ENCODE assay signal across 8 cellular contexts in genomic region chr3:177345973-177346503, GRCh38.
DNase-seq lines count a peak whose midpoint lies in the region; ATAC-seq and TF ChIP-seq lines count a peak whose summit lies in the region.

No MANE protein-coding gene starts in this region.

- H3K27me3 Mint-ChIP-seq in type B pancreatic cell = no peaks in the 10 kb centered on the region
- no peaks in the 10 kb centered on the region for H3K27me3 Mint-ChIP-seq in naive thymus-derived CD4-positive, alpha-beta T cell

- H4K20me1 ChIP-seq in PC-9 (ENCODE audit: insufficient read depth) = no peaks in the 10 kb centered on the region
- H4K20me1 ChIP-seq in hepatocyte (ENCODE audit: insufficient read depth, poor library complexity, severe bottlenecking) = no peaks in the 10 kb centered on the region

- BruUV-seq in PC-9 (replicated peaks; lab: Mats Ljungman, UMichigan) = TSS peak; percentile 52

- H3K27me3 ChIP-seq in heart left ventricle (no peaks in the 10 kb centered on the region), PC-9 (ENCODE audit: insufficient read depth, low read depth) (no peaks in the 10 kb centered on the region), hepatocyte (no peaks in the 10 kb centered on the region), WERI-Rb-1 (ENCODE audit: insufficient read depth, low read depth, severe bottlenecking) (no peaks in the 10 kb centered on the region)
- no peaks in the 10 kb centered on the region for H3K27me3 ChIP-seq in naive thymus-derived CD4-positive, alpha-beta T cell (ENCODE audit: control insufficient read depth in 2 of 2, insufficient read depth in 2 of 2, low read length in 2 of 2)

- H3K4me1 ChIP-seq in heart left ventricle (peaks cover 16 to 68% (median 45%) of the 10 kb centered on the region in 12 donors), PC-9 (replicated peaks; ENCODE audit: insufficient read depth) (peaks cover 28% of the 10 kb centered on the region), hepatocyte (ENCODE audit: insufficient read depth) (peaks cover 35% of the 10 kb centered on the region)
- H3K4me1 ChIP-seq in naive thymus-derived CD4-positive, alpha-beta T cell (ENCODE audit: control insufficient read depth in 2 of 2, insufficient read depth in 2 of 2, low read length in 2 of 2) = peaks cover 6 to 11% of the 10 kb centered on the region in 2 donors

- H3K27ac ChIP-seq in heart left ventricle = peak overlapping the region; percentile 62 to 98 (median 92)
- peak overlapping the region; percentile 87 for H3K27ac ChIP-seq in PC-9
- peak overlapping the region; percentile 95 for H3K27ac ChIP-seq in hepatocyte
- H3K27ac ChIP-seq in WERI-Rb-1 = no peak overlapping the region
- H3K27ac ChIP-seq in naive thymus-derived CD4-positive, alpha-beta T cell (ENCODE audit: low read depth, low read length) = no peak overlapping the region

- POLR2A ChIA-PET in PC-9 (lab: Charles Lee; ENCODE audit: unreplicated experiment) = interaction anchor here (0.9 kb wide), 1 partner anchor 52 kb away, joined by 5 read pairs; no protein-coding TSS in a partner anchor
- POLR2A ChIA-PET in naive thymus-derived CD4-positive, alpha-beta T cell (lab: Charles Lee) = interaction anchor here (0.6 kb wide), 1 partner anchor 13 kb away, joined by 3 read pairs; no protein-coding TSS in a partner anchor

- H3K27ac Mint-ChIP-seq in type B pancreatic cell = peak overlapping the region; percentile 85
- peak overlapping the region in 4 of 9 donors; percentile 9 to 89 (median 45) for H3K27ac Mint-ChIP-seq in naive thymus-derived CD4-positive, alpha-beta T cell

- TF ChIP-seq POLR2A in heart left ventricle (IDR thresholded peaks at IDR 0.05) = no peak

- no peaks in the 10 kb centered on the region for H3K36me3 Mint-ChIP-seq in type B pancreatic cell
- peaks cover 0 to 1% (median 0%) of the 10 kb centered on the region in 5 donors for H3K36me3 Mint-ChIP-seq in naive thymus-derived CD4-positive, alpha-beta T cell

- H3K9me3 Mint-ChIP-seq in type B pancreatic cell = peaks cover 12% of the 10 kb centered on the region
- peaks cover 0 to 3% (median 0%) of the 10 kb centered on the region in 11 donors for H3K9me3 Mint-ChIP-seq in naive thymus-derived CD4-positive, alpha-beta T cell

- H3K79me2 ChIP-seq in PC-9 (ENCODE audit: low read depth) = no peaks in the 10 kb centered on the region
- H3K79me2 ChIP-seq in hepatocyte = no peaks in the 10 kb centered on the region

- H3K4me3 Mint-ChIP-seq in type B pancreatic cell = peak overlapping the region; percentile 45
- peak overlapping the region in 3 of 10 donors; percentile 48 to 54 (median 49) for H3K4me3 Mint-ChIP-seq in naive thymus-derived CD4-positive, alpha-beta T cell

- DNase-seq in heart left ventricle (no peak), left ventricle myocardium superior (no peak), PC-9 (no peak), hepatocyte (ENCODE audit: low spot score) (no peak), type B pancreatic cell (ENCODE audit: extremely low spot score, unreplicated experiment) (no peak), WERI-Rb-1 (no peak)
- no peak for DNase-seq in effector CD8-positive, alpha-beta T cell (lab: John Stamatoyannopoulos, UW)
- DNase-seq in naive thymus-derived CD4-positive, alpha-beta T cell = no peak

- intact Hi-C loops in heart left ventricle (cut with DNase I) = loop anchor here in 3 of 10 donors (1.0 to 10.0 kb wide), 3 partner anchors 11 to 979 kb away; no protein-coding TSS in a partner anchor
- intact Hi-C loops in left ventricle myocardium superior (cut with micrococcal nuclease) = loop anchor here (5.0 to 10.0 kb wide), 2 partner anchors 51 to 149 kb away; partner anchors contain the start of gene TBL1XR1
- intact Hi-C loops in PC-9 (cut with micrococcal nuclease; ENCODE audit: unreplicated experiment) = loop anchor here (1.0 to 2.0 kb wide), 4 partner anchors 11 to 147 kb away; no protein-coding TSS in a partner anchor
- intact Hi-C loops in naive thymus-derived CD4-positive, alpha-beta T cell (cut with micrococcal nuclease) = loop anchor here (1.0 kb wide), 3 partner anchors 9 to 14 kb away; no protein-coding TSS in a partner anchor

- H3K4me3 ChIP-seq in heart left ventricle (no peak overlapping the region), PC-9 (no peak overlapping the region), hepatocyte (no peak overlapping the region), WERI-Rb-1 (ENCODE audit: low read depth, low read length) (no peak overlapping the region)
- no peak overlapping the region for H3K4me3 ChIP-seq in naive thymus-derived CD4-positive, alpha-beta T cell (ENCODE audit: low read length)

- CTCF ChIA-PET in PC-9 (lab: Charles Lee) = interaction anchor here (0.6 to 1.0 kb wide), 3 partner anchors 12 to 295 kb away, joined by 3 to 11 read pairs (median 4); no protein-coding TSS in a partner anchor
- CTCF ChIA-PET in naive thymus-derived CD4-positive, alpha-beta T cell (lab: Charles Lee) = no interaction called here

- H3K4me2 ChIP-seq in PC-9 (peak overlapping the region; percentile 58), hepatocyte (no peak overlapping the region)

- peaks cover 16% of the 10 kb centered on the region; the same call in 1 of the 2 replicates for H3F3A ChIP-seq in PC-9 (ENCODE audit: insufficient read depth, low read depth)

- H3K9me3 ChIP-seq in heart left ventricle (no peaks in the 10 kb centered on the region), PC-9 (ENCODE audit: insufficient read depth, low read depth) (peaks cover 5% of the 10 kb centered on the region; the same call in 1 of the 2 replicates), hepatocyte (ENCODE audit: low read depth) (no peaks in the 10 kb centered on the region), WERI-Rb-1 (ENCODE audit: severe bottlenecking) (no peaks in the 10 kb centered on the region)
- no peaks in the 10 kb centered on the region for H3K9me3 ChIP-seq in naive thymus-derived CD4-positive, alpha-beta T cell (ENCODE audit: control insufficient read depth in 2 of 3, low read length in 3 of 3)

- H2AFZ ChIP-seq in PC-9 = no peak overlapping the region
- H2AFZ ChIP-seq in hepatocyte = no peak overlapping the region

- TF ChIP-seq CTCF in heart left ventricle (IDR thresholded peaks at IDR 0.05) (no peak), PC-9 (conservative IDR thresholded peaks at IDR 0.05) (no peak), hepatocyte (IDR thresholded peaks at IDR 0.05; ENCODE audit: poor library complexity) (no peak), type B pancreatic cell (conservative IDR thresholded peaks at IDR 0.05) (no peak), WERI-Rb-1 (IDR thresholded peaks at IDR 0.05; ENCODE audit: low read depth, low read length) (no peak)

- ATAC-seq in heart left ventricle (no peak), left ventricle myocardium superior (no peak)
- no peak for ATAC-seq in naive thymus-derived CD4-positive, alpha-beta T cell

- H3K4me1 Mint-ChIP-seq in type B pancreatic cell (ENCODE audit: unreplicated experiment) = peaks cover 38% of the 10 kb centered on the region
- H3K4me1 Mint-ChIP-seq in naive thymus-derived CD4-positive, alpha-beta T cell = peaks cover 7 to 34% (median 20%) of the 10 kb centered on the region in 7 donors

- 0 out of 2 replicates have a peak, but pooled peaks cover 2% of the 10 kb centered on the region for H3K9me2 ChIP-seq in PC-9 (ENCODE audit: insufficient read depth)
- no peaks in the 10 kb centered on the region for H3K9me2 ChIP-seq in hepatocyte (replicated peaks; ENCODE audit: insufficient read depth)

- no peaks in the 10 kb centered on the region for H3K36me3 ChIP-seq in heart left ventricle
- H3K36me3 ChIP-seq in PC-9 (ENCODE audit: low read depth) = no peaks in the 10 kb centered on the region
- no peaks in the 10 kb centered on the region for H3K36me3 ChIP-seq in hepatocyte (replicated peaks; ENCODE audit: insufficient read depth, low read depth)
- no peaks in the 10 kb centered on the region for H3K36me3 ChIP-seq in WERI-Rb-1
- no peaks in the 10 kb centered on the region for H3K36me3 ChIP-seq in naive thymus-derived CD4-positive, alpha-beta T cell (ENCODE audit: control insufficient read depth in 2 of 3, insufficient read depth in 3 of 3, low read length in 3 of 3)

Comparison
In these comparisons a context has a peak if more than half of its experiments do, and no peak if none do; other contexts are left out.
1. H3K27ac ChIP-seq: peak in heart left ventricle (12 of 12), PC-9 (single experiment) and hepatocyte (single experiment); none in WERI-Rb-1 (single experiment) and naive thymus-derived CD4-positive, alpha-beta T cell (single experiment).